Comparison of ENCODE assay signal across 2 cellular contexts in genomic region chr9:109454601-109455155, GRCh38.
TF ChIP-seq lines count a peak whose summit lies in the region.

No MANE protein-coding gene starts in this region.

TF ChIP-seq in A549, 52 proteins besides CTCF, POLR2A, EP300 and RAD21:
- TF ChIP-seq MAFK (IDR thresholded peaks at IDR 0.05; ENCODE audit: partially characterized antibody) = peak; percentile 61
- TF ChIP-seq FOXS1 (CRISPR knock-in tag; IDR thresholded peaks at IDR 0.05) = no peak
TF ChIP-seq in A549: peak in this region for 1.

TF ChIP-seq in IMR-90, 13 proteins besides CTCF, POLR2A, EP300 and RAD21:
- TF ChIP-seq ELK1 (IDR thresholded peaks at IDR 0.05; ENCODE audit: borderline replicate concordance, low read depth, low read length) (no peak), MAFK (IDR thresholded peaks at IDR 0.05; ENCODE audit: low read depth, low read length) (0 out of 2 replicates have a peak, but pooled peaks have one; percentile 3)
